ENCODE assay signal across 26 cellular contexts in the genomic region with DNA sequence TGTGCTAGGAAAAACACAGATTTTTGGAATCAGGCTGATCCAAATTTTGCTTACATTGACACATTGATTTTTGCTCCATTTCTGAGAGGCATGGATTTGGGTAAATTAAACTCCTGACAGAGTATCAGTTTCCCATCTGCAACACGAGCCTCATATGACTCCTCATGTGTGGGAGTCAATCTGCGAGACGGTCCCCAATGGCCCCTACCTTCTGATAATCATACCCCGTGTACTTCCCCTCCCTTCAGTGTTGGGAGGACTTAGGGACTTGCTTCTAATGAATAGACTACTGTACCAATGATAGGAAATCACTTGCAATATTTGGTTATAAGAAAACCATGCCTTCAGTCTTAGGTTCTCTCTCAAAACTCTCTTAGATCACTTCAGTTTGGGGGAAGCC.
DNase-seq lines count a peak whose midpoint lies in the region; ATAC-seq and TF ChIP-seq lines count a peak whose summit lies in the region.
"Had no signal": no experiment of that assay in that cellular context is flagged by ENCODE, and none has a peak within 500 bp of the region (broad histone marks: within the 10 kb centered on the region; RNA-seq: fewer than 3 reads in every experiment).

No MANE protein-coding gene starts in this region.

- H3K27ac ChIP-seq in prostate gland = no peak overlapping the region
- H3K27ac ChIP-seq: Peyer's patch, VCaP had no signal

- H3K27me3 ChIP-seq in prostate gland (replicated peaks; ENCODE audit: insufficient read depth) = no peaks in the 10 kb centered on the region
- H3K27me3 ChIP-seq: Peyer's patch had no signal

- no peaks in the 10 kb centered on the region for H3K36me3 ChIP-seq in prostate gland
- H3K36me3 ChIP-seq: Peyer's patch had no signal

- no peaks in the 10 kb centered on the region for H3K9me3 ChIP-seq in prostate gland
- H3K9me3 ChIP-seq: Peyer's patch had no signal

- no peak for ATAC-seq in activated T-cell treated with anti-CD3 and anti-CD28 coated beads, Interleukin-2, amount 50 U/mL, for 72 hours (replicated peaks in 1 of 2)
- ATAC-seq in stimulated activated naive B cell treated with anti-CD40 and anti-IgM and Interleukin-4, amounts not matched to agents 10 μg/mL and 1 μg/mL and 100 μg/mL, for 72 hours (replicated peaks) = peak; percentile 61 to 65
- ATAC-seq: HepG2, left cardiac atrium had no signal

- no peak overlapping the region for H3K4me3 ChIP-seq in prostate gland
- H3K4me3 ChIP-seq: Peyer's patch, smooth muscle cell had no signal

- intact Hi-C loops in prostate gland (cut with DNase I) = no loop called here

- no peaks in the 10 kb centered on the region for H3K36me3 Mint-ChIP-seq in activated T-cell treated with anti-CD3 and anti-CD28 coated beads, Interleukin-2, amount 50 U/mL, for 72 hours (ENCODE audit: insufficient read depth in 2 of 2)
- peaks cover 2% of the 10 kb centered on the region for H3K36me3 Mint-ChIP-seq in IgD-negative memory B cell
- no peaks in the 10 kb centered on the region for H3K36me3 Mint-ChIP-seq in activated naive CD8-positive, alpha-beta T cell treated with anti-CD3 and anti-CD28 coated beads for 36 hours
- no peaks in the 10 kb centered on the region for H3K36me3 Mint-ChIP-seq in stimulated activated naive B cell treated with anti-CD40 and anti-IgM and Interleukin-4, amounts not matched to agents 10 μg/mL and 1 μg/mL and 100 μg/mL, for 72 hours

- DNase-seq in activated T-cell treated with anti-CD3 and anti-CD28 coated beads, Interleukin-2, amount 50 U/mL, for 72 hours = peak in 1 of 2 donors; percentile 18
- DNase-seq in activated T-cell treated with anti-CD3 and anti-CD28 coated beads, Interleukin-2, amount 50 U/mL, for 48 hours = no peak
- DNase-seq in activated naive CD8-positive, alpha-beta T cell treated with anti-CD3 and anti-CD28 coated beads for 36 hours = no peak
- no peak for DNase-seq in stimulated activated naive B cell treated with anti-CD40 and anti-IgM and Interleukin-4, amounts not matched to agents 10 μg/mL and 1 μg/mL and 100 μg/mL, for 72 hours
- DNase-seq in NCI-H146 (lab: John Stamatoyannopoulos, UW) (no peak), prostate gland (ENCODE audit: low spot score) (no peak), ureter (ENCODE audit: low spot score) (no peak)
- DNase-seq: activated CD8-positive, alpha-beta memory T cell treated with anti-CD3 and anti-CD28 coated beads for 24 hours; activated effector memory CD4-positive, alpha-beta T cell treated with Interleukin-2 at 50 U/mL for 16 hours; amniotic stem cell; C1 segment of cervical spinal cord; DMS 273 treated with DMSO at 0.1 percent for 48 hours; GOT3; left cardiac atrium; NCI-H1105; NCI-H2081; NCI-H446 treated with DMSO at 0.1 percent for 48 hours; Peyer's patch; retina; substantia nigra; T-helper 1 cell had no signal

- H3K4me1 Mint-ChIP-seq in activated T-cell treated with anti-CD3 and anti-CD28 coated beads, Interleukin-2, amount 50 U/mL, for 72 hours (ENCODE audit: low read depth) = peaks cover 56% of the 10 kb centered on the region
- H3K4me1 Mint-ChIP-seq in IgD-negative memory B cell = peaks cover 30 to 51% (median 40%) of the 10 kb centered on the region in 3 donors
- H3K4me1 Mint-ChIP-seq in activated naive CD8-positive, alpha-beta T cell treated with anti-CD3 and anti-CD28 coated beads for 36 hours = peaks cover 49% of the 10 kb centered on the region
- peaks cover 39 to 49% of the 10 kb centered on the region in 2 donors for H3K4me1 Mint-ChIP-seq in stimulated activated naive B cell treated with anti-CD40 and anti-IgM and Interleukin-4, amounts not matched to agents 10 μg/mL and 1 μg/mL and 100 μg/mL, for 72 hours

- H3K4me3 Mint-ChIP-seq in activated T-cell treated with anti-CD3 and anti-CD28 coated beads, Interleukin-2, amount 50 U/mL, for 72 hours = peak overlapping the region; percentile 48 to 74
- peak overlapping the region in 3 of 4 donors; percentile 29 to 76 (median 71) for H3K4me3 Mint-ChIP-seq in IgD-negative memory B cell
- no peak overlapping the region for H3K4me3 Mint-ChIP-seq in activated naive CD8-positive, alpha-beta T cell treated with anti-CD3 and anti-CD28 coated beads for 36 hours
- no peak overlapping the region for H3K4me3 Mint-ChIP-seq in stimulated activated naive B cell treated with anti-CD40 and anti-IgM and Interleukin-4, amounts not matched to agents 10 μg/mL and 1 μg/mL and 100 μg/mL, for 72 hours
- H3K4me3 Mint-ChIP-seq: memory B cell had no signal

- no peaks in the 10 kb centered on the region for H3K27me3 Mint-ChIP-seq in activated T-cell treated with anti-CD3 and anti-CD28 coated beads, Interleukin-2, amount 50 U/mL, for 72 hours (ENCODE audit: low read depth)
- H3K27me3 Mint-ChIP-seq in IgD-negative memory B cell = no peaks in the 10 kb centered on the region
- peaks cover 4% of the 10 kb centered on the region for H3K27me3 Mint-ChIP-seq in activated naive CD8-positive, alpha-beta T cell treated with anti-CD3 and anti-CD28 coated beads for 36 hours
- no peaks in the 10 kb centered on the region for H3K27me3 Mint-ChIP-seq in stimulated activated naive B cell treated with anti-CD40 and anti-IgM and Interleukin-4, amounts not matched to agents 10 μg/mL and 1 μg/mL and 100 μg/mL, for 72 hours
- H3K27me3 Mint-ChIP-seq: memory B cell had no signal

- no peak for TF ChIP-seq POLR2A in prostate gland (IDR thresholded peaks at IDR 0.05)

- H3K4me1 ChIP-seq in prostate gland (replicated peaks) = no peaks in the 10 kb centered on the region

- H3K9me3 Mint-ChIP-seq in activated T-cell treated with anti-CD3 and anti-CD28 coated beads, Interleukin-2, amount 50 U/mL, for 72 hours = no peaks in the 10 kb centered on the region
- H3K9me3 Mint-ChIP-seq in IgD-negative memory B cell = peaks cover 0 to 2% (median 0%) of the 10 kb centered on the region in 3 donors
- H3K9me3 Mint-ChIP-seq in activated naive CD8-positive, alpha-beta T cell treated with anti-CD3 and anti-CD28 coated beads for 36 hours = no peaks in the 10 kb centered on the region
- no peaks in the 10 kb centered on the region for H3K9me3 Mint-ChIP-seq in stimulated activated naive B cell treated with anti-CD40 and anti-IgM and Interleukin-4, amounts not matched to agents 10 μg/mL and 1 μg/mL and 100 μg/mL, for 72 hours
- H3K9me3 Mint-ChIP-seq: memory B cell had no signal

- peak overlapping the region; percentile 11 for H3K27ac Mint-ChIP-seq in activated T-cell treated with anti-CD3 and anti-CD28 coated beads, Interleukin-2, amount 50 U/mL, for 72 hours
- H3K27ac Mint-ChIP-seq in IgD-negative memory B cell = peak overlapping the region; percentile 13 to 72 (median 45)
- H3K27ac Mint-ChIP-seq in activated naive CD8-positive, alpha-beta T cell treated with anti-CD3 and anti-CD28 coated beads for 36 hours = peak overlapping the region; percentile 49
- peak overlapping the region; percentile 3 for H3K27ac Mint-ChIP-seq in stimulated activated naive B cell treated with anti-CD40 and anti-IgM and Interleukin-4, amounts not matched to agents 10 μg/mL and 1 μg/mL and 100 μg/mL, for 72 hours
- H3K27ac Mint-ChIP-seq: memory B cell had no signal

- no peak for TF ChIP-seq CTCF in prostate gland (IDR thresholded peaks at IDR 0.05)

- 77% methylated on average over 4 of the region's 4 CpGs for WGBS in prostate gland

Comparison
In these comparisons a context has a peak if more than half of its experiments do, and no peak if none do; other contexts are left out.
1. ATAC-seq: peak in stimulated activated naive B cell treated with anti-CD40 and anti-IgM and Interleukin-4, amounts not matched to agents 10 μg/mL and 1 μg/mL and 100 μg/mL, for 72 hours (2 of 2); none in activated T-cell treated with anti-CD3 and anti-CD28 coated beads, Interleukin-2, amount 50 U/mL, for 72 hours (0 of 2).
2. H3K4me3 Mint-ChIP-seq: peak in activated T-cell treated with anti-CD3 and anti-CD28 coated beads, Interleukin-2, amount 50 U/mL, for 72 hours (2 of 2) and IgD-negative memory B cell (3 of 4); none in activated naive CD8-positive, alpha-beta T cell treated with anti-CD3 and anti-CD28 coated beads for 36 hours (single experiment) and stimulated activated naive B cell treated with anti-CD40 and anti-IgM and Interleukin-4, amounts not matched to agents 10 μg/mL and 1 μg/mL and 100 μg/mL, for 72 hours (0 of 2).
3. Peak in every context shown above with its lines, with median percentiles within 50 percentile points of each other: H3K27ac Mint-ChIP-seq.